ENCODE assay signal across 14 cellular contexts in genomic region chr14:32087173-32087861, GRCh38. TPM values are rescaled to one million over a fixed set of nuclear protein-coding genes. Genes with fewer than 3 reads are reported as not detected.
DNase-seq lines count a peak whose midpoint lies in the region; ATAC-seq and TF ChIP-seq lines count a peak whose summit lies in the region.
"Had no signal": no experiment of that assay in that cellular context is flagged by ENCODE, and none has a peak within 500 bp of the region (broad histone marks: within the 10 kb centered on the region; RNA-seq: fewer than 3 reads in every experiment).

No MANE protein-coding gene starts in this region.

- ATAC-seq in Panc1 (peak; percentile 74), upper lobe of right lung (peak; percentile 41), GM18505 (IDR thresholded peaks at IDR 0.05; ENCODE audit: unreplicated experiment) (no peak)
- ATAC-seq: GM12878 had no signal

- DNase-seq in SIG-M5 treated with dmso at 0.1 percent for 504 hours (lab: John Stamatoyannopoulos, UW; ENCODE audit: unreplicated experiment) (peak; percentile 15), SIG-M5 (lab: John Stamatoyannopoulos, UW) (no peak), Panc1 (ENCODE audit: low read depth, low spot score) (no peak), fibroblast of mammary gland (ENCODE audit: low read depth) (peak; percentile 35), upper lobe of right lung (no peak), T1000 (lab: John Stamatoyannopoulos, UW) (no peak)
- no peak for DNase-seq in activated CD4-positive, alpha-beta memory T cell treated with anti-CD3 and anti-CD28 coated beads, Interleukin-2, amount 10 ng/mL, durations not matched to agents 7 days and 5 days
- DNase-seq: activated CD4-positive, alpha-beta T cell treated with anti-CD3 and anti-CD28 coated beads, Interleukin-2, amount 50 U/mL, for 1 hour; activated naive CD8-positive, alpha-beta T cell treated with anti-CD3 and anti-CD28 coated beads, Interleukin-2, amount 10 ng/mL, durations not matched to agents 7 days and 5 days; left cardiac atrium; MV-4-11; RPMI8226 had no signal

- H3K27me3 ChIP-seq in Panc1 (ENCODE audit: control insufficient read depth, insufficient read depth, low read length) (no peaks in the 10 kb centered on the region), upper lobe of right lung (no peaks in the 10 kb centered on the region)

- H3K36me3 ChIP-seq in Panc1 (ENCODE audit: control insufficient read depth, insufficient read depth, low read length) (peaks cover 2% of the 10 kb centered on the region; the same call in 1 of the 2 replicates), upper lobe of right lung (no peaks in the 10 kb centered on the region)

- TF ChIP-seq CTCF in Panc1 (IDR thresholded peaks at IDR 0.05) (no peak), fibroblast of mammary gland (conservative IDR thresholded peaks at IDR 0.05; ENCODE audit: control insufficient read depth, insufficient read depth, low read depth, low read length) (no peak), upper lobe of right lung (IDR thresholded peaks at IDR 0.05) (no peak)

- no peak overlapping the region for H3K4me3 Mint-ChIP-seq in activated CD4-positive, alpha-beta memory T cell treated with anti-CD3 and anti-CD28 coated beads, Interleukin-2, amount 10 ng/mL, durations not matched to agents 7 days and 5 days
- H3K4me3 Mint-ChIP-seq: activated naive CD8-positive, alpha-beta T cell treated with anti-CD3 and anti-CD28 coated beads, Interleukin-2, amount 10 ng/mL, durations not matched to agents 7 days and 5 days had no signal

- H3K36me3 Mint-ChIP-seq in activated CD4-positive, alpha-beta memory T cell treated with anti-CD3 and anti-CD28 coated beads, Interleukin-2, amount 10 ng/mL, durations not matched to agents 7 days and 5 days (ENCODE audit: low read depth), result peaks cover 18% of the 10 kb centered on the region

- intact Hi-C loops in Panc1 (cut with micrococcal nuclease; ENCODE audit: unreplicated experiment), result no loop called here
- intact Hi-C loops in upper lobe of right lung (cut with DNase I), result no loop called here

- H3K27ac Mint-ChIP-seq in activated CD4-positive, alpha-beta memory T cell treated with anti-CD3 and anti-CD28 coated beads, Interleukin-2, amount 10 ng/mL, durations not matched to agents 7 days and 5 days, result no peak overlapping the region
- H3K27ac Mint-ChIP-seq: activated naive CD8-positive, alpha-beta T cell treated with anti-CD3 and anti-CD28 coated beads, Interleukin-2, amount 10 ng/mL, durations not matched to agents 7 days and 5 days had no signal

- in situ Hi-C loops in Panc1 (cut with HindIII; ENCODE audit: low pct_unique_long_range_greater_than_20kb, low sequenced_read_pairs), result no loop called here

- TF ChIP-seq POLR2A in GM18505 (IDR thresholded peaks at IDR 0.05; ENCODE audit: borderline replicate concordance, extremely low read depth, insufficient read depth, insufficient read length), result no peak

- no peaks in the 10 kb centered on the region for H3K27me3 Mint-ChIP-seq in activated CD4-positive, alpha-beta memory T cell treated with anti-CD3 and anti-CD28 coated beads, Interleukin-2, amount 10 ng/mL, durations not matched to agents 7 days and 5 days
- H3K27me3 Mint-ChIP-seq: activated naive CD8-positive, alpha-beta T cell treated with anti-CD3 and anti-CD28 coated beads, Interleukin-2, amount 10 ng/mL, durations not matched to agents 7 days and 5 days had no signal

- peaks cover 33% of the 10 kb centered on the region for H3K4me1 ChIP-seq in Panc1 (ENCODE audit: control insufficient read depth, insufficient read depth, low read length)
- peaks cover 9% of the 10 kb centered on the region for H3K4me1 ChIP-seq in upper lobe of right lung

- H3K9me3 ChIP-seq in Panc1 (ENCODE audit: control insufficient read depth, insufficient read depth, low read depth, low read length) (no peaks in the 10 kb centered on the region), upper lobe of right lung (no peaks in the 10 kb centered on the region)

- CTCF ChIA-PET in Panc1 (lab: Charles Lee), result no interaction called here
- CTCF ChIA-PET in activated CD4-positive, alpha-beta memory T cell treated with anti-CD3 and anti-CD28 coated beads, Interleukin-2, amount 10 ng/mL, durations not matched to agents 7 days and 5 days (lab: Charles Lee), result no interaction called here

- H3K9me3 Mint-ChIP-seq in activated CD4-positive, alpha-beta memory T cell treated with anti-CD3 and anti-CD28 coated beads, Interleukin-2, amount 10 ng/mL, durations not matched to agents 7 days and 5 days, result no peaks in the 10 kb centered on the region
- H3K9me3 Mint-ChIP-seq: activated naive CD8-positive, alpha-beta T cell treated with anti-CD3 and anti-CD28 coated beads, Interleukin-2, amount 10 ng/mL, durations not matched to agents 7 days and 5 days had no signal

- POLR2A ChIA-PET in Panc1 (lab: Charles Lee), result no interaction called here
- POLR2A ChIA-PET in activated CD4-positive, alpha-beta memory T cell treated with anti-CD3 and anti-CD28 coated beads, Interleukin-2, amount 10 ng/mL, durations not matched to agents 7 days and 5 days (lab: Charles Lee), result no interaction called here

- H3K27ac ChIP-seq in Panc1 (ENCODE audit: low read length) (no peak overlapping the region), upper lobe of right lung (no peak overlapping the region)

- peaks cover 14% of the 10 kb centered on the region for H3K4me1 Mint-ChIP-seq in activated CD4-positive, alpha-beta memory T cell treated with anti-CD3 and anti-CD28 coated beads, Interleukin-2, amount 10 ng/mL, durations not matched to agents 7 days and 5 days

- no TSS peak for BruUV-seq in Panc1 (replicated peaks; lab: Mats Ljungman, UMichigan)

- no peak overlapping the region for H3K4me3 ChIP-seq in Panc1 (ENCODE audit: low read depth in 2 of 2, low read length in 2 of 2)
- no peak overlapping the region for H3K4me3 ChIP-seq in fibroblast of mammary gland (ENCODE audit: control insufficient read depth, low read depth, low read length)
- H3K4me3 ChIP-seq in upper lobe of right lung, result no peak overlapping the region
- H3K4me3 ChIP-seq: GM12878 had no signal

RNA-seq across cellular contexts. Expression of gene ARHGAP5, which starts 10.2 kb away (rescaled TPM):
- total RNA-seq in Panc1 (2021; ENCODE audit: unreplicated experiment) (63.0 TPM), upper lobe of right lung (111 TPM)
- 11.1 TPM for polyA plus RNA-seq in Panc1 (2012; ENCODE audit: insufficient read length)
- 10 to 100 TPM; 35.5 to 42.7 TPM for total RNA-seq in activated CD4-positive, alpha-beta memory T cell treated with anti-CD3 and anti-CD28 coated beads, Interleukin-2, amount 10 ng/mL, durations not matched to agents 7 days and 5 days

Comparison
In these comparisons a context has a peak if more than half of its experiments do, and no peak if none do; other contexts are left out.
1. DNase-seq: peak in SIG-M5 treated with dmso at 0.1 percent for 504 hours (single experiment) and fibroblast of mammary gland (single experiment); none in SIG-M5 (single experiment), Panc1 (single experiment), upper lobe of right lung (single experiment), activated CD4-positive, alpha-beta memory T cell treated with anti-CD3 and anti-CD28 coated beads, Interleukin-2, amount 10 ng/mL, durations not matched to agents 7 days and 5 days (single experiment) and T1000 (single experiment).